Comparison of ENCODE assay signal across 19 cellular contexts in genomic region chr14:99079061-99079727, GRCh38.
DNase-seq lines count a peak whose midpoint lies in the region; ATAC-seq and TF ChIP-seq lines count a peak whose summit lies in the region.
"Had no signal": no experiment of that assay in that cellular context is flagged by ENCODE, and none has a peak within 500 bp of the region (broad histone marks: within the 10 kb centered on the region; RNA-seq: fewer than 3 reads in every experiment).

No MANE protein-coding gene starts in this region.

- no peaks in the 10 kb centered on the region for H4K20me1 ChIP-seq in H9 (ENCODE audit: control insufficient read depth, insufficient read depth, insufficient read length)
- H4K20me1 ChIP-seq: BLaER1 treated with 17β-estradiol and CSF1 and Interleukin-3, amounts not matched to agents 10 nM and 100 nM had no signal

- no peak overlapping the region for H2BK120ac ChIP-seq in H9 (ENCODE audit: low read depth, low read length, poor library complexity, severe bottlenecking)

- H2BK20ac ChIP-seq in H9 (ENCODE audit: low read depth, low read length, poor library complexity, severe bottlenecking) = no peak overlapping the region

- H3K9me3 Mint-ChIP-seq in H9 = peaks cover 0 to 18% of the 10 kb centered on the region in 2 experiments
- H3K9me3 Mint-ChIP-seq in osteocyte (ENCODE audit: unreplicated experiment) = no peaks in the 10 kb centered on the region

- H4K91ac ChIP-seq in H9 (ENCODE audit: insufficient read length, low read depth, low read length) = no peak overlapping the region

- H2BK5ac ChIP-seq in H9 (ENCODE audit: insufficient read length, low read length) = no peak overlapping the region

- H2BK15ac ChIP-seq in H9 (ENCODE audit: low read depth, low read length) = no peak overlapping the region

- WGBS in H9 (ENCODE audit: extremely low coverage, insufficient read length, low lambda C conversion rate) = no CpG with 5 or more reads among the region's 9 CpGs
- WGBS in esophagus muscularis mucosa = 87% methylated on average over 9 of the region's 9 CpGs

- H3K79me2 ChIP-seq in H9 (ENCODE audit: insufficient read depth, low read length) = no peaks in the 10 kb centered on the region

- no peak overlapping the region for H3K14ac ChIP-seq in H9 (ENCODE audit: insufficient read depth, low read length)

- no peak overlapping the region for H2BK12ac ChIP-seq in H9 (ENCODE audit: insufficient read length, low read depth, low read length)

- H3K79me1 ChIP-seq in H9 (ENCODE audit: insufficient read depth, low read depth, low read length, poor library complexity, severe bottlenecking) = no peaks in the 10 kb centered on the region

- H3K36me3 ChIP-seq in esophagus muscularis mucosa = no peaks in the 10 kb centered on the region
- H3K36me3 ChIP-seq: BE2C; BLaER1 treated with 17β-estradiol and CSF1 and Interleukin-3, amounts not matched to agents 10 nM and 100 nM had no signal

- no peak for ATAC-seq in SK-N-SH treated with all-trans-retinoic acid at 6 μM for 48 hours
- ATAC-seq: HCT116 had no signal

- TF ChIP-seq EP300 in esophagus muscularis mucosa (IDR thresholded peaks at IDR 0.05) = no peak

- H3K27ac ChIP-seq in H9 (ENCODE audit: insufficient read length, low read depth, low read length) = no peak overlapping the region
- no peak overlapping the region for H3K27ac ChIP-seq in esophagus muscularis mucosa (replicated peaks in 1 of 4)
- H3K27ac ChIP-seq: BLaER1 treated with 17β-estradiol and CSF1 and Interleukin-3, amounts not matched to agents 10 nM and 100 nM; GM23248 had no signal

- no peak overlapping the region for H3K23ac ChIP-seq in H9 (ENCODE audit: insufficient read length, low read depth, low read length)

- no peak overlapping the region for H3K56ac ChIP-seq in H9 (ENCODE audit: insufficient read length, low read depth, low read length)

- no peaks in the 10 kb centered on the region for H3K36me3 Mint-ChIP-seq in H9 (ENCODE audit: insufficient read depth in 1 of 3, low read depth in 3 of 3)
- no peaks in the 10 kb centered on the region for H3K36me3 Mint-ChIP-seq in osteocyte (ENCODE audit: unreplicated experiment)

- H3K4me1 Mint-ChIP-seq in H9 = no peaks in the 10 kb centered on the region
- H3K4me1 Mint-ChIP-seq in osteocyte (ENCODE audit: unreplicated experiment) = no peaks in the 10 kb centered on the region

- TF ChIP-seq POLR2A in esophagus muscularis mucosa (IDR thresholded peaks at IDR 0.05; ENCODE audit: low read depth) = no peak

- H4K5ac ChIP-seq in H9 (ENCODE audit: insufficient read length, low read depth, low read length) = no peak overlapping the region

- H3K4me1 ChIP-seq in H9 (ENCODE audit: insufficient read depth, low read length) (no peaks in the 10 kb centered on the region; the same call in 1 of the 2 replicates), esophagus muscularis mucosa (no peaks in the 10 kb centered on the region)
- H3K4me1 ChIP-seq: BE2C had no signal

- no peaks in the 10 kb centered on the region for H3K23me2 ChIP-seq in H9 (ENCODE audit: insufficient read length, low read depth, low read length, poor library complexity, severe bottlenecking)

- TF ChIP-seq CTCF in H9 (conservative IDR thresholded peaks at IDR 0.05) = no peak
- TF ChIP-seq CTCF in esophagus muscularis mucosa (IDR thresholded peaks at IDR 0.05) = no peak
- no peak for TF ChIP-seq CTCF in osteocyte (IDR thresholded peaks at IDR 0.05)

- no peak overlapping the region for H3K18ac ChIP-seq in H9 (ENCODE audit: insufficient read length, low read depth, low read length)

- H3K27me3 Mint-ChIP-seq in H9 (ENCODE audit: low read depth) (no peaks in the 10 kb centered on the region), osteocyte (ENCODE audit: unreplicated experiment) (peaks cover 26% of the 10 kb centered on the region)
- H3K27me3 Mint-ChIP-seq: CD4-positive, alpha-beta T cell had no signal

- H3K27ac Mint-ChIP-seq in H9 (no peak overlapping the region), osteocyte (ENCODE audit: unreplicated experiment) (no peak overlapping the region)
- H3K27ac Mint-ChIP-seq: CD4-positive, alpha-beta T cell had no signal

- H3K27me3 ChIP-seq in H9 (ENCODE audit: insufficient read depth, low read length) = no peaks in the 10 kb centered on the region
- H3K27me3 ChIP-seq in esophagus muscularis mucosa = peaks cover 0 to 4% (median 0%) of the 10 kb centered on the region in 4 donors
- H3K27me3 ChIP-seq: BE2C; BLaER1 treated with 17β-estradiol and CSF1 and Interleukin-3, amounts not matched to agents 10 nM and 100 nM had no signal

- H4K8ac ChIP-seq in H9 (replicated peaks; ENCODE audit: insufficient read length, low read depth, low read length) = no peak overlapping the region

- H3K4me3 ChIP-seq in esophagus muscularis mucosa = no peak overlapping the region
- H3K4me3 ChIP-seq: BLaER1 treated with 17β-estradiol and CSF1 and Interleukin-3, amounts not matched to agents 10 nM and 100 nM; GM23248 had no signal

- H2AFZ ChIP-seq in H9 (ENCODE audit: low read length) = no peak overlapping the region
- H2AFZ ChIP-seq: GM23248 had no signal

- intact Hi-C loops in esophagus muscularis mucosa (cut with DNase I) = no loop called here

- H3K4me3 Mint-ChIP-seq in H9 = no peak overlapping the region
- no peak overlapping the region for H3K4me3 Mint-ChIP-seq in osteocyte (ENCODE audit: unreplicated experiment)
- H3K4me3 Mint-ChIP-seq: CD14-positive monocyte; CD4-positive, alpha-beta T cell; CD8-positive, alpha-beta memory T cell had no signal

- no peak overlapping the region for H2AK5ac ChIP-seq in H9 (ENCODE audit: insufficient read length, low read length)

- H3T11ph ChIP-seq in H9 (ENCODE audit: low read length) = no peak overlapping the region

- no peak overlapping the region for H3K4me2 ChIP-seq in H9 (ENCODE audit: insufficient read depth, insufficient read length, low read length)
- H3K4me2 ChIP-seq: BLaER1 treated with 17β-estradiol and CSF1 and Interleukin-3, amounts not matched to agents 10 nM and 100 nM had no signal

- peak; percentile 3 for DNase-seq in D341Med (ENCODE audit: low spot score)
- DNase-seq in H9 = peak; percentile 12
- DNase-seq in esophagus muscularis mucosa (ENCODE audit: extremely low spot score) = peak; percentile 62
- peak; percentile 57 for DNase-seq in osteocyte (ENCODE audit: extremely low spot score, unreplicated experiment)
- no peak for DNase-seq in A172 (ENCODE audit: low spot score)
- no peak for DNase-seq in NCI-H2171 treated with DMSO at 0.1 percent for 48 hours (lab: John Stamatoyannopoulos, UW)
- no peak for DNase-seq in Ammon's horn (ENCODE audit: low spot score)
- DNase-seq: BE2C; CD4-positive, alpha-beta T cell; CD8-positive, alpha-beta memory T cell; DMS53; DMS79 treated with DMSO at 0.1 percent for 48 hours; GF-D8; GM23248; H7 had no signal

- no peak overlapping the region for H3K4ac ChIP-seq in H9 (ENCODE audit: low read depth, low read length)

- no peak overlapping the region for H3K9ac ChIP-seq in H9 (ENCODE audit: extremely low read depth, insufficient read length, low read length)
- H3K9ac ChIP-seq: BLaER1 treated with 17β-estradiol and CSF1 and Interleukin-3, amounts not matched to agents 10 nM and 100 nM; GM23248 had no signal

- H3K9me3 ChIP-seq in H9 (ENCODE audit: control insufficient read depth, low read depth, low read length) = no peaks in the 10 kb centered on the region
- peaks cover 0 to 28% (median 16%) of the 10 kb centered on the region in 4 donors for H3K9me3 ChIP-seq in esophagus muscularis mucosa
- H3K9me3 ChIP-seq: BE2C had no signal

TF ChIP-seq in SK-N-SH treated with all-trans-retinoic acid at 6 μM for 48 hours, 23 proteins besides CTCF, POLR2A, EP300 and RAD21 (continues in another document):
- TF ChIP-seq ZNF8 (CRISPR knock-in tag; IDR thresholded peaks at IDR 0.05) = no peak
- TF ChIP-seq TOX (CRISPR knock-in tag; IDR thresholded peaks at IDR 0.05; ENCODE audit: borderline replicate concordance) = no peak
- TF ChIP-seq BACH2 (CRISPR knock-in tag; IDR thresholded peaks at IDR 0.05; ENCODE audit: borderline replicate concordance) = no peak
- no peak for TF ChIP-seq CSDC2 (CRISPR knock-in tag; IDR thresholded peaks at IDR 0.05)
- TF ChIP-seq ZFP3 (CRISPR knock-in tag; IDR thresholded peaks at IDR 0.05) = no peak
- no peak for TF ChIP-seq TSHZ2 (CRISPR knock-in tag; IDR thresholded peaks at IDR 0.05)
- no peak for TF ChIP-seq RARB (CRISPR knock-in tag; IDR thresholded peaks at IDR 0.05)
- no peak for TF ChIP-seq PPARA (CRISPR knock-in tag; IDR thresholded peaks at IDR 0.05; ENCODE audit: borderline replicate concordance)
- no peak for TF ChIP-seq ZNF565 (CRISPR knock-in tag; conservative IDR thresholded peaks at IDR 0.05; ENCODE audit: low read depth)
- TF ChIP-seq ZNF70 (CRISPR knock-in tag; IDR thresholded peaks at IDR 0.05) = no peak
- TF ChIP-seq ARNTL (CRISPR knock-in tag; IDR thresholded peaks at IDR 0.05; ENCODE audit: borderline replicate concordance, low read depth) = no peak
- TF ChIP-seq ZC3H10 (CRISPR knock-in tag; IDR thresholded peaks at IDR 0.05) = no peak

Comparison
In these comparisons a context has a peak if more than half of its experiments do, and no peak if none do; other contexts are left out.
1. DNase-seq: peak in D341Med (single experiment), H9 (single experiment), esophagus muscularis mucosa (single experiment) and osteocyte (single experiment); none in A172 (single experiment), NCI-H2171 treated with DMSO at 0.1 percent for 48 hours (single experiment) and Ammon's horn (single experiment).